Comparison of ENCODE assay signal across 11 cellular contexts in genomic region chr11:119759324-119759723, GRCh38. TPM values are rescaled to one million over a fixed set of nuclear protein-coding genes. Genes with fewer than 3 reads are reported as not detected.
DNase-seq lines count a peak whose midpoint lies in the region; ATAC-seq and TF ChIP-seq lines count a peak whose summit lies in the region.
"Had no signal": no experiment of that assay in that cellular context is flagged by ENCODE, and none has a peak within 500 bp of the region (broad histone marks: within the 10 kb centered on the region; RNA-seq: fewer than 3 reads in every experiment).

No MANE protein-coding gene starts in this region.

- no peak overlapping the region for H3K18ac ChIP-seq in mesendoderm (ENCODE audit: low read length)

- intact Hi-C loops in heart right ventricle (cut with DNase I), result loop anchor here in 1 of 10 donors (10.0 kb wide), 1 partner anchor 125 kb away; no protein-coding TSS in a partner anchor

- no peak for TF ChIP-seq CTCF in heart right ventricle (IDR thresholded peaks at IDR 0.05)

- H3K56ac ChIP-seq in mesendoderm (ENCODE audit: low read length), result peak overlapping the region; percentile 7

- H3K79me2 ChIP-seq in mesendoderm (ENCODE audit: control insufficient read depth, insufficient read depth, low read length), result no peaks in the 10 kb centered on the region

- no peak for ATAC-seq in heart right ventricle

- H3K27ac ChIP-seq in mesendoderm (ENCODE audit: low read depth, low read length) (no peak overlapping the region), heart right ventricle (no peak overlapping the region)
- H3K27ac ChIP-seq: neutrophil had no signal

- H3K79me1 ChIP-seq in mesendoderm (ENCODE audit: low read length), result no peaks in the 10 kb centered on the region

- H2AK5ac ChIP-seq in mesendoderm (ENCODE audit: low read length), result no peak overlapping the region

- H2BK15ac ChIP-seq in mesendoderm (replicated peaks; ENCODE audit: low read depth), result no peak overlapping the region

- peaks cover 14% of the 10 kb centered on the region for H3K4me1 ChIP-seq in adipocyte (ENCODE audit: control insufficient read depth, insufficient read depth, low read length)
- peaks cover 2% of the 10 kb centered on the region for H3K4me1 ChIP-seq in mesendoderm (ENCODE audit: control insufficient read depth, low read depth, low read length)
- peaks cover 0 to 10% (median 3%) of the 10 kb centered on the region in 9 donors for H3K4me1 ChIP-seq in heart right ventricle

- no peak overlapping the region for H2BK120ac ChIP-seq in mesendoderm (ENCODE audit: low read depth, low read length)

- DNase-seq in GDM1 (lab: John Stamatoyannopoulos, UW) (peak; percentile 58), KG1 (lab: John Stamatoyannopoulos, UW) (peak; percentile 12), adipocyte (ENCODE audit: low read depth) (peak; percentile 52), mesendoderm (peak; percentile 48), NCI-H526 treated with DMSO at 0.1 percent for 48 hours (lab: John Stamatoyannopoulos, UW) (no peak), heart right ventricle (no peak), T-helper 9 cell (no peak), occipital lobe (lab: John Stamatoyannopoulos, UW) (no peak)
- DNase-seq: activated naive CD8-positive, alpha-beta T cell treated with anti-CD3 and anti-CD28 coated beads, Interleukin-2, amount 10 ng/mL, durations not matched to agents 7 days and 5 days; NCI-H1048 had no signal

- peaks cover 29% of the 10 kb centered on the region for H3K27me3 ChIP-seq in adipocyte (replicated peaks; ENCODE audit: control insufficient read depth, insufficient read depth, low read length)
- H3K27me3 ChIP-seq in mesendoderm (ENCODE audit: insufficient read depth, low read length, poor library complexity), result no peaks in the 10 kb centered on the region
- H3K27me3 ChIP-seq in heart right ventricle, result peaks cover 0 to 9% (median 0%) of the 10 kb centered on the region in 7 donors

- H3K4ac ChIP-seq in mesendoderm (ENCODE audit: low read depth, low read length), result no peak overlapping the region

- H3K9ac ChIP-seq in adipocyte (ENCODE audit: low read length), result no peak overlapping the region
- no peak overlapping the region for H3K9ac ChIP-seq in mesendoderm (ENCODE audit: low read length)

- H2BK5ac ChIP-seq in mesendoderm (ENCODE audit: low read length), result no peak overlapping the region

- no peak overlapping the region for H3K4me2 ChIP-seq in mesendoderm (ENCODE audit: low read length)

- H3K4me3 ChIP-seq in adipocyte (ENCODE audit: low read length), result no peak overlapping the region
- H3K4me3 ChIP-seq in mesendoderm (ENCODE audit: low read length), result no peak overlapping the region
- no peak overlapping the region for H3K4me3 ChIP-seq in heart right ventricle

- H3K9me3 ChIP-seq in adipocyte (ENCODE audit: control insufficient read depth, low read length) (no peaks in the 10 kb centered on the region), heart right ventricle (no peaks in the 10 kb centered on the region)
- H3K9me3 ChIP-seq: neutrophil had no signal

- no peak overlapping the region for H3K23ac ChIP-seq in mesendoderm (ENCODE audit: low read length)

- WGBS in mesendoderm (ENCODE audit: extremely low coverage, insufficient coverage, low lambda C conversion rate), result no CpG with 5 or more reads among the region's 8 CpGs
- 71% methylated on average over 8 of the region's 8 CpGs for WGBS in heart right ventricle, 2 donors

- H4K8ac ChIP-seq in mesendoderm (ENCODE audit: low read depth, low read length), result no peak overlapping the region

- no peak overlapping the region for H4K5ac ChIP-seq in mesendoderm (ENCODE audit: low read length)

- H3K36me3 ChIP-seq in adipocyte (ENCODE audit: control insufficient read depth, insufficient read depth, low read length, severe bottlenecking), result no peaks in the 10 kb centered on the region
- H3K36me3 ChIP-seq in mesendoderm (ENCODE audit: control insufficient read depth, insufficient read depth, low read length), result no peaks in the 10 kb centered on the region
- no peaks in the 10 kb centered on the region for H3K36me3 ChIP-seq in heart right ventricle
- H3K36me3 ChIP-seq: neutrophil had no signal

RNA-seq across cellular contexts. Expression of gene NECTIN1, which starts 30.3 kb away (rescaled TPM):
- polyA plus RNA-seq in mesendoderm (2013, experiment 1 of 2), result 30.2 TPM
- polyA plus RNA-seq in mesendoderm (2013, experiment 2 of 2), result 30.5 TPM
- total RNA-seq in heart right ventricle (10 to 100 TPM in 6 of 10 donors, 1 to 10 TPM in 4; 6.6 to 22.8 (median 11.6) TPM), occipital lobe (17.5 TPM)
- 1 to 10 TPM; 4.0 to 4.4 TPM for polyA plus RNA-seq in heart right ventricle

Comparison
In these comparisons a context has a peak if more than half of its experiments do, and no peak if none do; other contexts are left out.
1. DNase-seq: peak in GDM1 (single experiment), KG1 (single experiment), adipocyte (single experiment) and mesendoderm (single experiment); none in NCI-H526 treated with DMSO at 0.1 percent for 48 hours (single experiment), heart right ventricle (0 of 2), T-helper 9 cell (single experiment) and occipital lobe (single experiment).